ENCODE assay signal across 19 cellular contexts in the genomic region with DNA sequence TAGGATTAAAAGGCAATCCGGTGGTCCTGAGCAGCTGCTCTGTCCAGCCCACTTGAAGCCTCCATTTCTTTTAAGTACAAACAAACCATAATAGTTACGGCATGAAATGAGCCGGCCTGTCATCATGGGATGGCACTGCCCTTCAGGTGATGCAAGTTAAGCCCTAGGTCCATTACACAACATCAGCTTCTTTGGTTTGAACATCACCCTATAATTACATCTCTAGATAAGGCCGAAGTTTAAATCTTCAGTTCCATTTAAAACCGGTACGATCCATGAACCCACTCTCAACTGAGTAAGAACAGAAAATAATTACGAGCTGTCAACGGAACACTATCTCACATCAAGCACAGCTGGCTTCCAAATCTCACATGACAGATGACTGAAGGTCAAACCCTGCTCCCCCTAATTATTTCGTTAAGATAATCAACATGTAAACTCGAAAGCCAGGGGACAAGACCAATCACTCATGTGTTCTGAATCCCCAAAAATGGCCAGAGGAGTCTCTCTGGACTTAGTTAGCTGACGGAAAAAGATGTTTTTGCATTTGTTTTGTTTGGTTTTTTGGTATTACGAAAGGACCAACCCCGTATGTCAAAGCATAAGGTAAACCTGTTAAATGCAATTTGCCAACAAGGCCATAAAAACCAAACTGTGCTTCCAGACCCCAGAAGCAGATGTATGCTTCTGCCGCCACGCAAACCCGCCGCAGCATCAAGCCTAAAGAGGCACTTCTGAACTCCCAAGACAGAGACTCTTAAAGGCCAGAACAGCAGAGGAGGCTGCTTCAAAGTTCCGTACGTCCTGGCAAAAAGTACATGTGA. TPM values are rescaled to one million over a fixed set of nuclear protein-coding genes. Genes with fewer than 3 reads are reported as not detected.
DNase-seq lines count a peak whose midpoint lies in the region; ATAC-seq and TF ChIP-seq lines count a peak whose summit lies in the region.
"Had no signal": no experiment of that assay in that cellular context is flagged by ENCODE, and none has a peak within 500 bp of the region (broad histone marks: within the 10 kb centered on the region; RNA-seq: fewer than 3 reads in every experiment).

No MANE protein-coding gene starts in this region.

- intact Hi-C loops in Right ventricle myocardium superior (cut with DNase I) = no loop called here

- H3K9ac ChIP-seq in endocrine pancreas (ENCODE audit: control insufficient read depth, insufficient read depth, low read length) = no peak overlapping the region

- no peak for ATAC-seq in Right ventricle myocardium superior (ENCODE audit: poor library complexity)
- ATAC-seq in HG02852 (IDR thresholded peaks at IDR 0.05; ENCODE audit: unreplicated experiment) = no peak
- ATAC-seq: SK-N-SH treated with all-trans-retinoic acid at 6 μM for 48 hours had no signal

- H3K27me3 ChIP-seq in right atrium auricular region (no peaks in the 10 kb centered on the region), endocrine pancreas (ENCODE audit: control insufficient read depth, insufficient read depth, low read length) (no peaks in the 10 kb centered on the region)

- H3K9me3 ChIP-seq in right atrium auricular region = no peaks in the 10 kb centered on the region
- no peaks in the 10 kb centered on the region for H3K9me3 ChIP-seq in endocrine pancreas (ENCODE audit: control insufficient read depth, low read length)

- H3K27ac ChIP-seq in right atrium auricular region = peak overlapping the region; percentile 17 to 52
- H3K27ac ChIP-seq: C4-2B had no signal

- TF ChIP-seq CTCF in right atrium auricular region (IDR thresholded peaks at IDR 0.05) = no peak

- DNase-seq in right atrium auricular region (ENCODE audit: low spot score) (no peak), Right ventricle myocardium superior (no peak), NCI-H2227 treated with DMSO at 0.1 percent for 48 hours (lab: John Stamatoyannopoulos, UW) (peak; percentile 87), NCI-H2107 treated with DMSO at 0.1 percent for 48 hours (lab: John Stamatoyannopoulos, UW; ENCODE audit: unreplicated experiment) (no peak), NCI-H446 treated with DMSO at 0.1 percent for 48 hours (lab: John Stamatoyannopoulos, UW) (no peak)
- DNase-seq: ACHN, HFFc6, Kasumi-1, MM.1S, NCI-H1092, NCI-H1694, NCI-H2081 treated with DMSO at 0.1 percent for 48 hours, NCI-H774, SHP77 treated with DMSO at 0.1 percent for 48 hours, T-helper 1 cell had no signal

- H3K4me3 ChIP-seq in right atrium auricular region = no peak overlapping the region
- peak overlapping the region; percentile 32 for H3K4me3 ChIP-seq in endocrine pancreas (ENCODE audit: control insufficient read depth, insufficient read depth, low read length)

- peaks cover 5% of the 10 kb centered on the region for H3K36me3 ChIP-seq in right atrium auricular region
- H3K36me3 ChIP-seq in endocrine pancreas (ENCODE audit: control insufficient read depth, insufficient read depth, low read length) = peaks cover 4% of the 10 kb centered on the region

- H3K4me1 ChIP-seq in right atrium auricular region (peaks cover 0 to 36% of the 10 kb centered on the region in 2 donors), endocrine pancreas (ENCODE audit: control insufficient read depth, insufficient read depth, low read length) (peaks cover 5% of the 10 kb centered on the region)

RNA-seq across cellular contexts. Expression of gene GNA12, which starts 10.8 kb away (rescaled TPM):
- total RNA-seq in right atrium auricular region (10 to 100 TPM; 26.3 to 38.8 TPM), Right ventricle myocardium superior (40.6 TPM)
